18 cellular contexts compared by ENCODE assay signal in genomic region chr16:73568769-73569168, GRCh38.
DNase-seq lines count a peak whose midpoint lies in the region; ATAC-seq and TF ChIP-seq lines count a peak whose summit lies in the region.
"Had no signal": no experiment of that assay in that cellular context is flagged by ENCODE, and none has a peak within 500 bp of the region (broad histone marks: within the 10 kb centered on the region; RNA-seq: fewer than 3 reads in every experiment).

No MANE protein-coding gene starts in this region.

- no peak overlapping the region for H3K4me3 ChIP-seq in cardiac muscle cell
- H3K4me3 ChIP-seq in SJCRH30 = peak overlapping the region; percentile 3; the same call in 1 of the 2 replicates
- H3K4me3 ChIP-seq in mesenchymal stem cell (ENCODE audit: insufficient read depth in 1 of 2, low read depth in 1 of 2, low read length in 2 of 2) = no peak overlapping the region
- H3K4me3 ChIP-seq in retinal pigment epithelial cell (ENCODE audit: low read length) = no peak overlapping the region
- H3K4me3 ChIP-seq: GM23248 had no signal

- no peaks in the 10 kb centered on the region for H3K36me3 Mint-ChIP-seq in stimulated activated effector memory CD8-positive, alpha-beta T cell treated with anti-CD3 and anti-CD28 coated beads, Interleukin-12 subunit alpha, Interleukin-12 subunit beta, amount 100 ng/mL, for 72 hours
- H3K36me3 Mint-ChIP-seq: CD8-positive, alpha-beta T cell had no signal

- H3K4me1 ChIP-seq in cardiac muscle cell (ENCODE audit: low read depth) = peaks cover 30% of the 10 kb centered on the region
- no peaks in the 10 kb centered on the region; the same call in 1 of the 2 replicates for H3K4me1 ChIP-seq in SJCRH30
- peaks cover 2% of the 10 kb centered on the region for H3K4me1 ChIP-seq in mesenchymal stem cell (ENCODE audit: control insufficient read depth, insufficient read depth, low read depth, low read length)

- no peak for ATAC-seq in left ventricle myocardium superior
- ATAC-seq in GM18861 (IDR thresholded peaks at IDR 0.05; ENCODE audit: unreplicated experiment) = no peak
- ATAC-seq in stimulated activated effector memory CD8-positive, alpha-beta T cell treated with anti-CD3 and anti-CD28 coated beads, Interleukin-12 subunit alpha, Interleukin-12 subunit beta, amount 100 ng/mL, for 72 hours = no peak
- ATAC-seq: CD8-positive, alpha-beta T cell had no signal

- H2AFZ ChIP-seq in mesenchymal stem cell (ENCODE audit: low read depth, low read length) = no peak overlapping the region
- H2AFZ ChIP-seq: GM23248 had no signal

- no peaks in the 10 kb centered on the region for H3K79me1 ChIP-seq in mesenchymal stem cell (replicated peaks; ENCODE audit: low read length, poor library complexity, severe bottlenecking)

- 96% methylated on average over 7 of the region's 10 CpGs for WGBS in mesenchymal stem cell

- H3K9me3 ChIP-seq in cardiac muscle cell (ENCODE audit: low read depth) (no peaks in the 10 kb centered on the region), SJCRH30 (replicated peaks) (no peaks in the 10 kb centered on the region), mesenchymal stem cell (ENCODE audit: control insufficient read depth, low read length) (no peaks in the 10 kb centered on the region)

- peaks cover 3% of the 10 kb centered on the region for H3K9me3 Mint-ChIP-seq in stimulated activated effector memory CD8-positive, alpha-beta T cell treated with anti-CD3 and anti-CD28 coated beads, Interleukin-12 subunit alpha, Interleukin-12 subunit beta, amount 100 ng/mL, for 72 hours
- H3K9me3 Mint-ChIP-seq: CD8-positive, alpha-beta T cell; H9 had no signal

- H4K91ac ChIP-seq in mesenchymal stem cell (ENCODE audit: low read length) = no peak overlapping the region

- H3K27me3 ChIP-seq in cardiac muscle cell (no peaks in the 10 kb centered on the region), SJCRH30 (no peaks in the 10 kb centered on the region), mesenchymal stem cell (ENCODE audit: control insufficient read depth in 1 of 2, insufficient read depth in 1 of 2, low read length in 2 of 2) (peaks cover 0 to 14% of the 10 kb centered on the region in 2 experiments)

- no peak overlapping the region for H3K4me3 Mint-ChIP-seq in stimulated activated effector memory CD8-positive, alpha-beta T cell treated with anti-CD3 and anti-CD28 coated beads, Interleukin-12 subunit alpha, Interleukin-12 subunit beta, amount 100 ng/mL, for 72 hours
- H3K4me3 Mint-ChIP-seq: B cell; CD8-positive, alpha-beta T cell; H9 had no signal

- H3K14ac ChIP-seq in mesenchymal stem cell (ENCODE audit: low read length in 2 of 2) = no peak overlapping the region

- H3K27ac ChIP-seq in cardiac muscle cell (peak overlapping the region; percentile 10), SJCRH30 (no peak overlapping the region), mesenchymal stem cell (ENCODE audit: low read length, poor library complexity, severe bottlenecking) (no peak overlapping the region)
- H3K27ac ChIP-seq: C4-2B, GM23248 had no signal

- no peak overlapping the region for H3K27ac Mint-ChIP-seq in stimulated activated effector memory CD8-positive, alpha-beta T cell treated with anti-CD3 and anti-CD28 coated beads, Interleukin-12 subunit alpha, Interleukin-12 subunit beta, amount 100 ng/mL, for 72 hours
- H3K27ac Mint-ChIP-seq: B cell; CD8-positive, alpha-beta T cell; H9 had no signal

- no peak overlapping the region for H3K4me2 ChIP-seq in mesenchymal stem cell (ENCODE audit: low read length, poor library complexity, severe bottlenecking)

- H4K8ac ChIP-seq in mesenchymal stem cell (ENCODE audit: low read length) = no peak overlapping the region

- no peak overlapping the region for H2BK15ac ChIP-seq in mesenchymal stem cell (ENCODE audit: low read depth, poor library complexity, severe bottlenecking)

- H2BK5ac ChIP-seq in mesenchymal stem cell (ENCODE audit: low read depth, low read length, poor library complexity, severe bottlenecking) = peak overlapping the region; percentile 24

- no peak overlapping the region for H3K23ac ChIP-seq in mesenchymal stem cell (ENCODE audit: low read length in 2 of 2)

- intact Hi-C loops in left ventricle myocardium superior (cut with micrococcal nuclease) = no loop called here

- no peak overlapping the region for H2AK5ac ChIP-seq in mesenchymal stem cell (ENCODE audit: low read length, severe bottlenecking)

- DNase-seq in cardiac muscle cell (ENCODE audit: low read depth in 1 of 2, low spot score in 1 of 2) (no peak), left ventricle myocardium superior (no peak), SJCRH30 (peak; percentile 9 to 13), mesenchymal stem cell (no peak), retinal pigment epithelial cell (ENCODE audit: low read depth) (peak; percentile 21), inferior parietal cortex (ENCODE audit: extremely low spot score) (no peak)
- DNase-seq in stimulated activated effector memory CD8-positive, alpha-beta T cell treated with anti-CD3 and anti-CD28 coated beads, Interleukin-12 subunit alpha, Interleukin-12 subunit beta, amount 100 ng/mL, for 72 hours (ENCODE audit: low spot score in 2 of 2) = no peak
- DNase-seq: 8988T; ACHN; CD8-positive, alpha-beta T cell; COR-L47; DND-41; GDM1; GM23248; H9 had no signal

- no peak overlapping the region for H3K18ac ChIP-seq in mesenchymal stem cell (ENCODE audit: low read depth in 1 of 2, low read length in 2 of 2)

- no peak overlapping the region for H2BK120ac ChIP-seq in mesenchymal stem cell (ENCODE audit: low read depth, low read length)

- H3K4me1 Mint-ChIP-seq in stimulated activated effector memory CD8-positive, alpha-beta T cell treated with anti-CD3 and anti-CD28 coated beads, Interleukin-12 subunit alpha, Interleukin-12 subunit beta, amount 100 ng/mL, for 72 hours = no peaks in the 10 kb centered on the region
- H3K4me1 Mint-ChIP-seq: B cell had no signal

- no peak overlapping the region for H2BK12ac ChIP-seq in mesenchymal stem cell (ENCODE audit: low read length in 2 of 2)

- H3K4ac ChIP-seq in mesenchymal stem cell (ENCODE audit: low read depth in 1 of 2, low read length in 2 of 2) = no peak overlapping the region

- no peak for TF ChIP-seq CTCF in cardiac muscle cell (IDR thresholded peaks at IDR 0.05; ENCODE audit: low read depth, low read length)
- TF ChIP-seq CTCF in retinal pigment epithelial cell (conservative IDR thresholded peaks at IDR 0.05; ENCODE audit: low read depth, low read length) = no peak

- no peak overlapping the region for H3K9ac ChIP-seq in mesenchymal stem cell (ENCODE audit: low read length)
- H3K9ac ChIP-seq: GM23248 had no signal

- H3K36me3 ChIP-seq in cardiac muscle cell (no peaks in the 10 kb centered on the region), SJCRH30 (no peaks in the 10 kb centered on the region), mesenchymal stem cell (ENCODE audit: control insufficient read depth in 1 of 2, insufficient read depth in 2 of 2, low read depth in 1 of 2, low read length in 2 of 2) (no peaks in the 10 kb centered on the region)

Comparison
In these comparisons a context has a peak if more than half of its experiments do, and no peak if none do; other contexts are left out.
1. DNase-seq: peak in SJCRH30 (2 of 2) and retinal pigment epithelial cell (single experiment); none in cardiac muscle cell (0 of 2), left ventricle myocardium superior (single experiment), mesenchymal stem cell (single experiment), stimulated activated effector memory CD8-positive, alpha-beta T cell treated with anti-CD3 and anti-CD28 coated beads, Interleukin-12 subunit alpha, Interleukin-12 subunit beta, amount 100 ng/mL, for 72 hours (0 of 2) and inferior parietal cortex (single experiment).